ENCODE assay signal across 8 cellular contexts in the genomic region with DNA sequence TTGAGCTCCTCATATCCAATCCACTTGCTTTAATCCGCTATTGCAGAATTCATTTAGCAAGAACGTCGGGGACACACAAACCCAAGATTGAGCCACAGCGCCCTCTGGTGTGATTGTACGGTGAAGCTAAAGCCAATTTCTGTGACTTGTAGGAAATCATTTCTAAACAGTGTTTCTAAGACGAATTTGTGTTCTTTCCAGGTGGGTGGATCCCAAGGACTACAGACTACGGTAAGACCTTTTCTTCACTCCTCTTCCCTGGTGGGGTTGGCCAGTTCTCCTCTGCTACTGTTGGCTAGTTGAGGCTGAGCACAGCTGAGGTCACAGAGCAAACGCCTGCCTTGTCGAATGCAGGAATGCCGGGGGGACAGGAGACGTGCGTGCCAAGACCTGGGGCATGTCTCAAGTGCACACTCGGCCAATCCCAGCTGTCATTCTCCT. TPM values are rescaled to one million over a fixed set of nuclear protein-coding genes. Genes with fewer than 3 reads are reported as not detected.
DNase-seq lines count a peak whose midpoint lies in the region; ATAC-seq and TF ChIP-seq lines count a peak whose summit lies in the region.

No MANE protein-coding gene starts in this region.

- H3K4me3 ChIP-seq in Loucy (ENCODE audit: low read length, poor library complexity, severe bottlenecking) (no peak overlapping the region), psoas muscle (peak overlapping the region; percentile 44)

- H3K9me3 Mint-ChIP-seq in activated naive CD8-positive, alpha-beta T cell treated with anti-CD3 and anti-CD28 coated beads, Interleukin-2, amount 10 ng/mL, durations not matched to agents 7 days and 5 days: no peaks in the 10 kb centered on the region

- DNase-seq in DMS53 (lab: John Stamatoyannopoulos, UW): peak; percentile 84
- peak; percentile 65 for DNase-seq in SK-N-DZ (ENCODE audit: low spot score)
- peak; percentile 76 for DNase-seq in activated naive CD8-positive, alpha-beta T cell treated with anti-CD3 and anti-CD28 coated beads, Interleukin-2, amount 10 ng/mL, durations not matched to agents 7 days and 5 days
- DNase-seq in Right ventricle myocardium superior: peak; percentile 86
- DNase-seq in psoas muscle: peak; percentile 83 to 87
- peak; percentile 87 for DNase-seq in ureter (ENCODE audit: low spot score)

- H3K4me1 Mint-ChIP-seq in activated naive CD8-positive, alpha-beta T cell treated with anti-CD3 and anti-CD28 coated beads, Interleukin-2, amount 10 ng/mL, durations not matched to agents 7 days and 5 days: peaks cover 16% of the 10 kb centered on the region

- peak overlapping the region; percentile 74 for H2AFZ ChIP-seq in Loucy (ENCODE audit: low read length)

- H3F3A ChIP-seq in Loucy (ENCODE audit: low read depth): no peaks in the 10 kb centered on the region

- no peak overlapping the region for H3K9ac ChIP-seq in Loucy (ENCODE audit: low read depth, low read length, poor library complexity, severe bottlenecking)

- no peak overlapping the region for H3K4me3 Mint-ChIP-seq in activated naive CD8-positive, alpha-beta T cell treated with anti-CD3 and anti-CD28 coated beads, Interleukin-2, amount 10 ng/mL, durations not matched to agents 7 days and 5 days

- peak overlapping the region; percentile 58 for H3K4me2 ChIP-seq in Loucy (ENCODE audit: low read depth, low read length, poor library complexity, severe bottlenecking)

- H3K36me3 ChIP-seq in Loucy (ENCODE audit: insufficient read depth, low read length) (no peaks in the 10 kb centered on the region), psoas muscle (ENCODE audit: insufficient read depth in 1 of 2, low read depth in 1 of 2) (no peaks in the 10 kb centered on the region)

- H3K27ac Mint-ChIP-seq in activated naive CD8-positive, alpha-beta T cell treated with anti-CD3 and anti-CD28 coated beads, Interleukin-2, amount 10 ng/mL, durations not matched to agents 7 days and 5 days: no peak overlapping the region

- H3K4me1 ChIP-seq in Loucy (ENCODE audit: insufficient read depth, low read length, poor library complexity, severe bottlenecking) (peaks cover 24% of the 10 kb centered on the region), psoas muscle (no peaks in the 10 kb centered on the region)

- POLR2A ChIA-PET in activated naive CD8-positive, alpha-beta T cell treated with anti-CD3 and anti-CD28 coated beads, Interleukin-2, amount 10 ng/mL, durations not matched to agents 7 days and 5 days (lab: Charles Lee): no interaction called here

- H3K36me3 Mint-ChIP-seq in activated naive CD8-positive, alpha-beta T cell treated with anti-CD3 and anti-CD28 coated beads, Interleukin-2, amount 10 ng/mL, durations not matched to agents 7 days and 5 days: no peaks in the 10 kb centered on the region

- peaks cover 56% of the 10 kb centered on the region for H3K27me3 Mint-ChIP-seq in activated naive CD8-positive, alpha-beta T cell treated with anti-CD3 and anti-CD28 coated beads, Interleukin-2, amount 10 ng/mL, durations not matched to agents 7 days and 5 days

- ATAC-seq in activated naive CD8-positive, alpha-beta T cell treated with anti-CD3 and anti-CD28 coated beads, Interleukin-2, amount 10 ng/mL, durations not matched to agents 7 days and 5 days (ENCODE audit: low read depth): peak; percentile 63
- peak; percentile 75 for ATAC-seq in Right ventricle myocardium superior (ENCODE audit: poor library complexity)
- peak; percentile 71 to 91 (median 78) for ATAC-seq in psoas muscle
- no peak for ATAC-seq in GM19035 (IDR thresholded peaks at IDR 0.05; ENCODE audit: unreplicated experiment)

- H3K27me3 ChIP-seq in Loucy (ENCODE audit: insufficient read depth, low read length, poor library complexity, severe bottlenecking): no peaks in the 10 kb centered on the region
- peaks cover 0 to 9% (median 1%) of the 10 kb centered on the region in 3 donors for H3K27me3 ChIP-seq in psoas muscle (ENCODE audit: insufficient read depth in 3 of 3, low read length in 2 of 3)

- H3K79me2 ChIP-seq in Loucy (ENCODE audit: insufficient read depth, low read length): no peaks in the 10 kb centered on the region

- H4K20me1 ChIP-seq in Loucy (ENCODE audit: insufficient read depth, low read length, poor library complexity, severe bottlenecking): no peaks in the 10 kb centered on the region

- intact Hi-C loops in Right ventricle myocardium superior (cut with DNase I) (loop anchor here (5.0 kb wide), 2 partner anchors 137 to 268 kb away; no protein-coding TSS in a partner anchor), psoas muscle (cut with DNase I) (loop anchor here (1.0 to 10.0 kb wide), 6 partner anchors 101 to 286 kb away; a partner anchor contains a TSS)

- H3K9me3 ChIP-seq in Loucy (ENCODE audit: insufficient read depth, low read depth, low read length) (no peaks in the 10 kb centered on the region), psoas muscle (no peaks in the 10 kb centered on the region)

- TF ChIP-seq CTCF in Loucy (conservative IDR thresholded peaks at IDR 0.05; ENCODE audit: low read length) (peak; percentile 94), psoas muscle (IDR thresholded peaks at IDR 0.05) (peak; percentile 88)

- H3K9me2 ChIP-seq in Loucy (replicated peaks; ENCODE audit: low read depth, low read length): no peaks in the 10 kb centered on the region

- WGBS in psoas muscle, 3 donors: 7 to 8% (median 8%) methylated on average over 13 of the region's 13 CpGs

- no peak overlapping the region for H3K27ac ChIP-seq in psoas muscle

RNA-seq across cellular contexts. Expression of a gene that starts 5.2 kb away (rescaled TPM):
- not detected in 2 replicates for polyA plus RNA-seq in SK-N-DZ (2014; cell fraction: cytosol; rRNA removed)
- polyA plus RNA-seq in SK-N-DZ (2014; cell fraction: nucleus; rRNA removed): not detected in 2 replicates
- not detected for total RNA-seq in activated naive CD8-positive, alpha-beta T cell treated with anti-CD3 and anti-CD28 coated beads, Interleukin-2, amount 10 ng/mL, durations not matched to agents 7 days and 5 days
- total RNA-seq in Right ventricle myocardium superior: not detected
- under 1 TPM; 0.07 to 0.43 (median 0.28) TPM for total RNA-seq in psoas muscle
- polyA plus RNA-seq in psoas muscle: under 1 TPM; 0.03 to 0.25 (median 0.04) TPM
- 1.5 TPM for total RNA-seq in ureter
